In the genomic region with DNA sequence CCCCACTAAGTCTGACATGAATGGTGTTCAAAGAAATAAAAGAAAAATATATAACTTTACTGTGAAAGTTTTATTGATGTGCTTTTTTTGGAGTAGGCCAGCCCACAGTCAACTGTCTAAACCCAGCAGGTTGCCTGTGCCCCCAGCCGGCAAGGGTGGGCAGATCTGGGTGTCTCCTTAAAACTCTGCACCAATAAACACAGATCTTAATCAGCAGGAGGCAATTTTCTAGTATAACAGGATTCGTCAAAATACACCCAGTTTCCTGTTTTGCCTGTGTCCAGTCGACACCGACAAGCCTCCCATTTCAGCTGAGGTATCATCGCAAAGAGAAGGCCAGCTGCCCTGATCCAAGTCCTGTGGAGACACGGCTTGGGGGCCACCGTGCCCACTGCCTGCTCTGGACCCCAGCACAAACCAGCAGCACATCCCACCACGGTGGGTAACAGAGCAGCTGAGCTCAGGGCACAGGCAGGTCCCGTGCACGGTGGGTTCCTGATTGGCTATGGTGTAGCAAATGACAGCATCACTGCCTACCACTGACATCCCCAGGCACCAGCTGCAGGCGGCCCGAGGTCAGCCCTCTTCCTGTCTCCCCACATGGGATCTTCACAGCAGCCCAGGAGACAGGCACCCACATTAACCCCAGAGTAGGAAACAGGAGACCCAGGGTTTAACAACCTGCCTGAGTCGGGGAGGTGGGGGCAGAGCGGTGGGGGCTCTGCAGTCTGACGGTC, we compare ENCODE assay signal across 12 cellular contexts. TPM values are rescaled to one million over a fixed set of nuclear protein-coding genes. Genes with fewer than 3 reads are reported as not detected.
DNase-seq lines count a peak whose midpoint lies in the region; ATAC-seq and TF ChIP-seq lines count a peak whose summit lies in the region.
"Had no signal": no experiment of that assay in that cellular context is flagged by ENCODE, and none has a peak within 500 bp of the region (broad histone marks: within the 10 kb centered on the region; RNA-seq: fewer than 3 reads in every experiment).

No MANE protein-coding gene starts in this region.

- ATAC-seq in activated T-cell treated with anti-CD3 and anti-CD28 coated beads, Interleukin-2, amount 50 U/mL, for 4 hours: peak; percentile 43 to 71
- no peak; the same call in 1 of the 2 replicates for ATAC-seq in PC-3

- POLR2A ChIA-PET in PC-3 (lab: Charles Lee; ENCODE audit: unreplicated experiment): no interaction called here

- no peak overlapping the region for H3K27ac ChIP-seq in PC-3 (ENCODE audit: low read length)
- H3K27ac ChIP-seq: adrenal gland, heart left ventricle had no signal

- no peaks in the 10 kb centered on the region for H3K9me3 ChIP-seq in PC-3 (ENCODE audit: low read length)
- H3K9me3 ChIP-seq: adrenal gland had no signal

- no peaks in the 10 kb centered on the region for H3K36me3 ChIP-seq in PC-3 (ENCODE audit: low read depth, low read length)
- H3K36me3 ChIP-seq: adrenal gland, heart left ventricle had no signal

- H3K4me3 Mint-ChIP-seq in activated T-cell treated with anti-CD3 and anti-CD28 coated beads, Interleukin-2, amount 50 U/mL, for 4 hours: no peak overlapping the region
- H3K4me3 Mint-ChIP-seq in brain: no peak overlapping the region

- intact Hi-C loops in PC-3 (cut with micrococcal nuclease): no loop called here

- H3K4me2 ChIP-seq in PC-3 (ENCODE audit: low read length): no peak overlapping the region

- H3F3A ChIP-seq in PC-3 (ENCODE audit: low read length, unreplicated experiment): no peaks in the 10 kb centered on the region

- no peaks in the 10 kb centered on the region for H3K9me2 ChIP-seq in PC-3 (replicated peaks; ENCODE audit: low read length)

- no peaks in the 10 kb centered on the region for H3K9me3 Mint-ChIP-seq in activated T-cell treated with anti-CD3 and anti-CD28 coated beads, Interleukin-2, amount 50 U/mL, for 4 hours
- peaks cover 0 to 10% (median 3%) of the 10 kb centered on the region in 5 experiments for H3K9me3 Mint-ChIP-seq in brain

- H3K4me3 ChIP-seq in PC-3 (ENCODE audit: low read length): no peak overlapping the region
- H3K4me3 ChIP-seq: adrenal gland, heart left ventricle had no signal

- peaks cover 4% of the 10 kb centered on the region for H3K4me1 Mint-ChIP-seq in activated T-cell treated with anti-CD3 and anti-CD28 coated beads, Interleukin-2, amount 50 U/mL, for 4 hours (ENCODE audit: low read depth)
- peaks cover 57% of the 10 kb centered on the region for H3K4me1 Mint-ChIP-seq in brain

- H3K27me3 Mint-ChIP-seq in activated T-cell treated with anti-CD3 and anti-CD28 coated beads, Interleukin-2, amount 50 U/mL, for 4 hours (ENCODE audit: low read depth): peaks cover 30% of the 10 kb centered on the region
- peaks cover 3% of the 10 kb centered on the region for H3K27me3 Mint-ChIP-seq in brain

- CTCF ChIA-PET in PC-3 (lab: Charles Lee): no interaction called here

- no peaks in the 10 kb centered on the region for H3K36me3 Mint-ChIP-seq in activated T-cell treated with anti-CD3 and anti-CD28 coated beads, Interleukin-2, amount 50 U/mL, for 4 hours (ENCODE audit: insufficient read depth)
- peaks cover 12% of the 10 kb centered on the region for H3K36me3 Mint-ChIP-seq in brain

- H3K79me2 ChIP-seq in PC-3 (ENCODE audit: low read length): no peaks in the 10 kb centered on the region

- peaks cover 12% of the 10 kb centered on the region; the same call in 1 of the 2 replicates for H3K4me1 ChIP-seq in PC-3 (ENCODE audit: insufficient read depth, low read length)
- H3K4me1 ChIP-seq: adrenal gland had no signal

- BruUV-seq in PC-3 (replicated peaks; lab: Mats Ljungman, UMichigan): no TSS peak

- H4K20me1 ChIP-seq in PC-3 (ENCODE audit: low read length): no peaks in the 10 kb centered on the region

- H3K9ac ChIP-seq in PC-3 (ENCODE audit: low read length): no peak overlapping the region

- TF ChIP-seq CTCF in PC-3 (conservative IDR thresholded peaks at IDR 0.05; ENCODE audit: low read depth, low read length): no peak
- no peak for TF ChIP-seq CTCF in brain (conservative IDR thresholded peaks at IDR 0.05)

- H2AFZ ChIP-seq in PC-3 (ENCODE audit: low read length): 0 out of 2 replicates have a peak overlapping the region, but pooled peaks have one; percentile 13

- no peak for DNase-seq in activated T-cell treated with anti-CD3 and anti-CD28 coated beads, Interleukin-2, amount 50 U/mL, for 4 hours
- DNase-seq in activated T-cell treated with anti-CD3 and anti-CD28 coated beads for 4 hours (no peak), PC-3 (no peak), hippocampal formation (lab: John Stamatoyannopoulos, UW) (no peak), NCI-H2029 treated with DMSO at 0.1 percent for 48 hours (lab: John Stamatoyannopoulos, UW) (no peak), SKM-1 treated with dmso at 0.1 percent for 144 hours (lab: John Stamatoyannopoulos, UW; ENCODE audit: unreplicated experiment) (no peak)
- peak; percentile 39 for DNase-seq in stimulated activated CD8-positive, alpha-beta memory T cell treated with anti-CD3 and anti-CD28 coated beads, Interleukin-4, amount 100 ng/mL, for 48 hours
- DNase-seq: mammary epithelial cell had no signal

- peaks cover 14% of the 10 kb centered on the region; the same call in 1 of the 2 replicates for H3K27me3 ChIP-seq in PC-3 (ENCODE audit: low read length)

- peak overlapping the region in 4 of 5 experiments; percentile 11 to 89 (median 49) for H3K27ac Mint-ChIP-seq in brain

RNA-seq across cellular contexts. Expression of gene BMP7, which starts 15.7 kb away (rescaled TPM):
- under 1 TPM in 1 of 3 donors, not detected in 2; 0.08 TPM for total RNA-seq in activated T-cell treated with anti-CD3 and anti-CD28 coated beads, Interleukin-2, amount 50 U/mL, for 4 hours
- total RNA-seq in PC-3 (2014; rRNA removed): not detected in 2 replicates
- polyA plus RNA-seq in brain (ENCODE audit: insufficient read depth, low read depth, low replicate concordance): 24.9 TPM
- total RNA-seq: pulmonary artery endothelial cell had no signal
- polyA plus RNA-seq: mammary epithelial cell had no signal
